1 cellular context compared by ENCODE assay signal in the genomic region with DNA sequence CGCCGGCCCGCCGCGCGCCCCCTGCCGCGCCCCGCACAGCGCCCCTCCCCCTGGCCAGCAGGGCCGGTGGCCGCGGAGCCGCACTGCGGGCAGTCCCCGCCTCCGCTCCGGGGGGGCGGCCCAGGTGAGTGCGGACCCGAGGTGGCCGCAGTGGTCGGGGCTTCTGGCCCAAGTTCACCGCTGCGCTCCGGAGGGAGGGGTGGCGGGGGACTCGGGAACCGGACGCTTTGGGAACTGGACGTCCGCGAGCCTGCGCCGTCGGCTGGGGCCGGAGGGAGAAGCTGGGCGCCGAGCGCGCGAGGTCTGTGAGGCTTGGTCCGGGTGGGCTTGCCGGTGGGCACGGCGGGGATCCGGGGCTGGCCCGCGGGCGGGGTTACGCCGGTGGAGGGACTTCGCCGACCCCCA.
A peak's percentile ranks its signal among the peaks of the same experiment; 100 is the strongest.
TF ChIP-seq lines count a peak whose summit lies in the region.

No MANE protein-coding gene starts in this region.

TF ChIP-seq in HEK293, 187 proteins besides CTCF, POLR2A, EP300 and RAD21 (continued from another document and continues in another):
- TF ChIP-seq, protein P1, sequence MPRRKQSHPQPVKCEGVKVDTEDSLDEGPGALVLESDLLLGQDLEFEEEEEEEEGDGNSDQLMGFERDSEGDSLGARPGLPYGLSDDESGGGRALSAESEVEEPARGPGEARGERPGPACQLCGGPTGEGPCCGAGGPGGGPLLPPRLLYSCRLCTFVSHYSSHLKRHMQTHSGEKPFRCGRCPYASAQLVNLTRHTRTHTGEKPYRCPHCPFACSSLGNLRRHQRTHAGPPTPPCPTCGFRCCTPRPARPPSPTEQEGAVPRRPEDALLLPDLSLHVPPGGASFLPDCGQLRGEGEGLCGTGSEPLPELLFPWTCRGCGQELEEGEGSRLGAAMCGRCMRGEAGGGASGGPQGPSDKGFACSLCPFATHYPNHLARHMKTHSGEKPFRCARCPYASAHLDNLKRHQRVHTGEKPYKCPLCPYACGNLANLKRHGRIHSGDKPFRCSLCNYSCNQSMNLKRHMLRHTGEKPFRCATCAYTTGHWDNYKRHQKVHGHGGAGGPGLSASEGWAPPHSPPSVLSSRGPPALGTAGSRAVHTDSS (tag by site-specific recombination; IDR thresholded peaks at IDR 0.05): no peak
- TF ChIP-seq GLIS1 (tag by site-specific recombination; IDR thresholded peaks at IDR 0.05) (peak; percentile 68), ZFP3 (tag by site-specific recombination; IDR thresholded peaks at IDR 0.05; ENCODE audit: low read depth) (no peak), ZNF768 (tag by site-specific recombination; IDR thresholded peaks at IDR 0.05) (no peak), ZNF596 (tag by site-specific recombination; IDR thresholded peaks at IDR 0.05) (no peak), ZNF571 (tag by site-specific recombination; IDR thresholded peaks at IDR 0.05) (no peak), ZNF654 (tag by site-specific recombination; IDR thresholded peaks at IDR 0.05; ENCODE audit: low read depth) (no peak), ZNF473 (tag by site-specific recombination; IDR thresholded peaks at IDR 0.05) (no peak), ZEB2 (tag by site-specific recombination; IDR thresholded peaks at IDR 0.05) (peak; percentile 35; the same call in 1 of the 2 replicates), WT1 (tag by site-specific recombination; IDR thresholded peaks at IDR 0.05) (no peak), ZNF394 (tag by site-specific recombination; IDR thresholded peaks at IDR 0.05; ENCODE audit: borderline replicate concordance) (peak; percentile 82), ZNF777 (tag by site-specific recombination; IDR thresholded peaks at IDR 0.05; ENCODE audit: borderline replicate concordance) (peak; percentile 78), ZNF555 (tag by site-specific recombination; conservative IDR thresholded peaks at IDR 0.05) (no peak), ZNF184 (tag by site-specific recombination; IDR thresholded peaks at IDR 0.05) (no peak), ZNF2 (tag by site-specific recombination; IDR thresholded peaks at IDR 0.05) (no peak), KLF9 (tag by site-specific recombination; IDR thresholded peaks at IDR 0.05; ENCODE audit: low read depth) (peak; percentile 49), ZNF791 (tag by site-specific recombination; IDR thresholded peaks at IDR 0.05) (no peak), ZNF501 (tag by site-specific recombination; IDR thresholded peaks at IDR 0.05) (peak; percentile 45; the same call in 1 of the 2 replicates), ZNF248 (tag by site-specific recombination; IDR thresholded peaks at IDR 0.05) (no peak), ZNF776 (tag by site-specific recombination; IDR thresholded peaks at IDR 0.05; ENCODE audit: borderline replicate concordance) (no peak), GLI4 (tag by site-specific recombination; IDR thresholded peaks at IDR 0.05) (no peak), ZNF214 (tag by site-specific recombination; IDR thresholded peaks at IDR 0.05; ENCODE audit: borderline replicate concordance) (no peak), SP2 (tag by site-specific recombination; IDR thresholded peaks at IDR 0.05) (peak; percentile 42), GLI2 (tag by site-specific recombination; IDR thresholded peaks at IDR 0.05; ENCODE audit: borderline replicate concordance, low read depth) (no peak), TRIM28 (IDR thresholded peaks at IDR 0.05; ENCODE audit: borderline replicate concordance, low read length) (no peak), ZNF561 (tag by site-specific recombination; IDR thresholded peaks at IDR 0.05; ENCODE audit: borderline replicate concordance) (no peak), ZFHX2 (tag by site-specific recombination; conservative IDR thresholded peaks at IDR 0.05) (no peak), SP3 (tag by site-specific recombination; IDR thresholded peaks at IDR 0.05) (peak; percentile 40; the same call in 1 of the 2 replicates), ZNF664 (tag by site-specific recombination; IDR thresholded peaks at IDR 0.05) (no peak), ZNF48 (tag by site-specific recombination; IDR thresholded peaks at IDR 0.05) (no peak), ZNF37A (tag by site-specific recombination; IDR thresholded peaks at IDR 0.05) (no peak), ZSCAN30 (tag by site-specific recombination; IDR thresholded peaks at IDR 0.05) (0 out of 2 replicates have a peak, but pooled peaks have one; percentile 33)
- TF ChIP-seq, protein P2, sequence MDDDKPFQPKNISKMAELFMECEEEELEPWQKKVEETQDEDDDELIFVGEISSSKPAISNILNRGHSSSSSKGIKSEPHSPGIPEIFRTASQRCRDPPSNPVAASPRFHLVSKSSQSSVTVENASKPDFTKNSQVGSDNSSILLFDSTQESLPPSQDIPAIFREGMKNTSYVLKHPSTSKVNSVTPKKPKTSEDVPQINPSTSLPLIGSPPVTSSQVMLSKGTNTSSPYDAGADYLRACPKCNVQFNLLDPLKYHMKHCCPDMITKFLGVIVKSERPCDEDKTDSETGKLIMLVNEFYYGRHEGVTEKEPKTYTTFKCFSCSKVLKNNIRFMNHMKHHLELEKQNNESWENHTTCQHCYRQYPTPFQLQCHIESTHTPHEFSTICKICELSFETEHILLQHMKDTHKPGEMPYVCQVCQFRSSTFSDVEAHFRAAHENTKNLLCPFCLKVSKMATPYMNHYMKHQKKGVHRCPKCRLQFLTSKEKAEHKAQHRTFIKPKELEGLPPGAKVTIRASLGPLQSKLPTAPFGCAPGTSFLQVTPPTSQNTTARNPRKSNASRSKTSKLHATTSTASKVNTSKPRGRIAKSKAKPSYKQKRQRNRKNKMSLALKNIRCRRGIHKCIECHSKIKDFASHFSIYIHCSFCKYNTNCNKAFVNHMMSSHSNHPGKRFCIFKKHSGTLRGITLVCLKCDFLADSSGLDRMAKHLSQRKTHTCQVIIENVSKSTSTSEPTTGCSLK (tag by site-specific recombination; IDR thresholded peaks at IDR 0.05): no peak
- TF ChIP-seq, protein P3, sequence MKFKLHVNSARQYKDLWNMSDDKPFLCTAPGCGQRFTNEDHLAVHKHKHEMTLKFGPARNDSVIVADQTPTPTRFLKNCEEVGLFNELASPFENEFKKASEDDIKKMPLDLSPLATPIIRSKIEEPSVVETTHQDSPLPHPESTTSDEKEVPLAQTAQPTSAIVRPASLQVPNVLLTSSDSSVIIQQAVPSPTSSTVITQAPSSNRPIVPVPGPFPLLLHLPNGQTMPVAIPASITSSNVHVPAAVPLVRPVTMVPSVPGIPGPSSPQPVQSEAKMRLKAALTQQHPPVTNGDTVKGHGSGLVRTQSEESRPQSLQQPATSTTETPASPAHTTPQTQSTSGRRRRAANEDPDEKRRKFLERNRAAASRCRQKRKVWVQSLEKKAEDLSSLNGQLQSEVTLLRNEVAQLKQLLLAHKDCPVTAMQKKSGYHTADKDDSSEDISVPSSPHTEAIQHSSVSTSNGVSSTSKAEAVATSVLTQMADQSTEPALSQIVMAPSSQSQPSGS (tag by site-specific recombination; IDR thresholded peaks at IDR 0.05; ENCODE audit: low read depth): no peak
- TF ChIP-seq, protein P4, sequence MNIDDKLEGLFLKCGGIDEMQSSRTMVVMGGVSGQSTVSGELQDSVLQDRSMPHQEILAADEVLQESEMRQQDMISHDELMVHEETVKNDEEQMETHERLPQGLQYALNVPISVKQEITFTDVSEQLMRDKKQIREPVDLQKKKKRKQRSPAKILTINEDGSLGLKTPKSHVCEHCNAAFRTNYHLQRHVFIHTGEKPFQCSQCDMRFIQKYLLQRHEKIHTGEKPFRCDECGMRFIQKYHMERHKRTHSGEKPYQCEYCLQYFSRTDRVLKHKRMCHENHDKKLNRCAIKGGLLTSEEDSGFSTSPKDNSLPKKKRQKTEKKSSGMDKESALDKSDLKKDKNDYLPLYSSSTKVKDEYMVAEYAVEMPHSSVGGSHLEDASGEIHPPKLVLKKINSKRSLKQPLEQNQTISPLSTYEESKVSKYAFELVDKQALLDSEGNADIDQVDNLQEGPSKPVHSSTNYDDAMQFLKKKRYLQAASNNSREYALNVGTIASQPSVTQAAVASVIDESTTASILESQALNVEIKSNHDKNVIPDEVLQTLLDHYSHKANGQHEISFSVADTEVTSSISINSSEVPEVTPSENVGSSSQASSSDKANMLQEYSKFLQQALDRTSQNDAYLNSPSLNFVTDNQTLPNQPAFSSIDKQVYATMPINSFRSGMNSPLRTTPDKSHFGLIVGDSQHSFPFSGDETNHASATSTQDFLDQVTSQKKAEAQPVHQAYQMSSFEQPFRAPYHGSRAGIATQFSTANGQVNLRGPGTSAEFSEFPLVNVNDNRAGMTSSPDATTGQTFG (tag by site-specific recombination; IDR thresholded peaks at IDR 0.05; ENCODE audit: borderline replicate concordance): no peak
- TF ChIP-seq, protein P5, sequence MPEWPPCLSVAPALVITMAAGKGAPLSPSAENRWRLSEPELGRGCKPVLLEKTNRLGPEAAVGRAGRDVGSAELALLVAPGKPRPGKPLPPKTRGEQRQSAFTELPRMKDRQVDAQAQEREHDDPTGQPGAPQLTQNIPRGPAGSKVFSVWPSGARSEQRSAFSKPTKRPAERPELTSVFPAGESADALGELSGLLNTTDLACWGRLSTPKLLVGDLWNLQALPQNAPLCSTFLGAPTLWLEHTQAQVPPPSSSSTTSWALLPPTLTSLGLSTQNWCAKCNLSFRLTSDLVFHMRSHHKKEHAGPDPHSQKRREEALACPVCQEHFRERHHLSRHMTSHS (tag by site-specific recombination; IDR thresholded peaks at IDR 0.05): no peak
- TF ChIP-seq, protein P6, sequence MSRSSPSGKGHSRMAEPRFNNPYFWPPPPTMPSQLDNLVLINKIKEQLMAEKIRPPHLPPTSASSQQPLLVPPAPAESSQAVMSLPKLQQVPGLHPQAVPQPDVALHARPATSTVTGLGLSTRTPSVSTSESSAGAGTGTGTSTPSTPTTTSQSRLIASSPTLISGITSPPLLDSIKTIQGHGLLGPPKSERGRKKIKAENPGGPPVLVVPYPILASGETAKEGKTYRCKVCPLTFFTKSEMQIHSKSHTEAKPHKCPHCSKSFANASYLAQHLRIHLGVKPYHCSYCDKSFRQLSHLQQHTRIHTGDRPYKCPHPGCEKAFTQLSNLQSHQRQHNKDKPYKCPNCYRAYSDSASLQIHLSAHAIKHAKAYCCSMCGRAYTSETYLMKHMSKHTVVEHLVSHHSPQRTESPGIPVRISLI (tag by site-specific recombination; IDR thresholded peaks at IDR 0.05): no peak
- TF ChIP-seq, protein P7, sequence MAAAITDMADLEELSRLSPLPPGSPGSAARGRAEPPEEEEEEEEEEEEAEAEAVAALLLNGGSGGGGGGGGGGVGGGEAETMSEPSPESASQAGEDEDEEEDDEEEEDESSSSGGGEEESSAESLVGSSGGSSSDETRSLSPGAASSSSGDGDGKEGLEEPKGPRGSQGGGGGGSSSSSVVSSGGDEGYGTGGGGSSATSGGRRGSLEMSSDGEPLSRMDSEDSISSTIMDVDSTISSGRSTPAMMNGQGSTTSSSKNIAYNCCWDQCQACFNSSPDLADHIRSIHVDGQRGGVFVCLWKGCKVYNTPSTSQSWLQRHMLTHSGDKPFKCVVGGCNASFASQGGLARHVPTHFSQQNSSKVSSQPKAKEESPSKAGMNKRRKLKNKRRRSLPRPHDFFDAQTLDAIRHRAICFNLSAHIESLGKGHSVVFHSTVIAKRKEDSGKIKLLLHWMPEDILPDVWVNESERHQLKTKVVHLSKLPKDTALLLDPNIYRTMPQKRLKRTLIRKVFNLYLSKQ (tag by site-specific recombination; IDR thresholded peaks at IDR 0.05; ENCODE audit: borderline replicate concordance): no peak
- TF ChIP-seq, protein P8, sequence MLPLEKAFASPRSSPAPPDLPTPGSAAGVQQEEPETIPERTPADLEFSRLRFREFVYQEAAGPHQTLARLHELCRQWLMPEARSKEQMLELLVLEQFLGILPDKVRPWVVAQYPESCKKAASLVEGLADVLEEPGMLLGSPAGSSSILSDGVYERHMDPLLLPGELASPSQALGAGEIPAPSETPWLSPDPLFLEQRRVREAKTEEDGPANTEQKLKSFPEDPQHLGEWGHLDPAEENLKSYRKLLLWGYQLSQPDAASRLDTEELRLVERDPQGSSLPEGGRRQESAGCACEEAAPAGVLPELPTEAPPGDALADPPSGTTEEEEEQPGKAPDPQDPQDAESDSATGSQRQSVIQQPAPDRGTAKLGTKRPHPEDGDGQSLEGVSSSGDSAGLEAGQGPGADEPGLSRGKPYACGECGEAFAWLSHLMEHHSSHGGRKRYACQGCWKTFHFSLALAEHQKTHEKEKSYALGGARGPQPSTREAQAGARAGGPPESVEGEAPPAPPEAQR (tag by site-specific recombination; IDR thresholded peaks at IDR 0.05): no peak
- TF ChIP-seq, protein P9, sequence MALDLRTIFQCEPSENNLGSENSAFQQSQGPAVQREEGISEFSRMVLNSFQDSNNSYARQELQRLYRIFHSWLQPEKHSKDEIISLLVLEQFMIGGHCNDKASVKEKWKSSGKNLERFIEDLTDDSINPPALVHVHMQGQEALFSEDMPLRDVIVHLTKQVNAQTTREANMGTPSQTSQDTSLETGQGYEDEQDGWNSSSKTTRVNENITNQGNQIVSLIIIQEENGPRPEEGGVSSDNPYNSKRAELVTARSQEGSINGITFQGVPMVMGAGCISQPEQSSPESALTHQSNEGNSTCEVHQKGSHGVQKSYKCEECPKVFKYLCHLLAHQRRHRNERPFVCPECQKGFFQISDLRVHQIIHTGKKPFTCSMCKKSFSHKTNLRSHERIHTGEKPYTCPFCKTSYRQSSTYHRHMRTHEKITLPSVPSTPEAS (tag by site-specific recombination; IDR thresholded peaks at IDR 0.05): no peak
- TF ChIP-seq, protein P10, sequence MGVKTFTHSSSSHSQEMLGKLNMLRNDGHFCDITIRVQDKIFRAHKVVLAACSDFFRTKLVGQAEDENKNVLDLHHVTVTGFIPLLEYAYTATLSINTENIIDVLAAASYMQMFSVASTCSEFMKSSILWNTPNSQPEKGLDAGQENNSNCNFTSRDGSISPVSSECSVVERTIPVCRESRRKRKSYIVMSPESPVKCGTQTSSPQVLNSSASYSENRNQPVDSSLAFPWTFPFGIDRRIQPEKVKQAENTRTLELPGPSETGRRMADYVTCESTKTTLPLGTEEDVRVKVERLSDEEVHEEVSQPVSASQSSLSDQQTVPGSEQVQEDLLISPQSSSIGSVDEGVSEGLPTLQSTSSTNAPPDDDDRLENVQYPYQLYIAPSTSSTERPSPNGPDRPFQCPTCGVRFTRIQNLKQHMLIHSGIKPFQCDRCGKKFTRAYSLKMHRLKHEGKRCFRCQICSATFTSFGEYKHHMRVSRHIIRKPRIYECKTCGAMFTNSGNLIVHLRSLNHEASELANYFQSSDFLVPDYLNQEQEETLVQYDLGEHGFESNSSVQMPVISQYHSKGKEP (tag by site-specific recombination; IDR thresholded peaks at IDR 0.05): no peak
- TF ChIP-seq, protein P11, sequence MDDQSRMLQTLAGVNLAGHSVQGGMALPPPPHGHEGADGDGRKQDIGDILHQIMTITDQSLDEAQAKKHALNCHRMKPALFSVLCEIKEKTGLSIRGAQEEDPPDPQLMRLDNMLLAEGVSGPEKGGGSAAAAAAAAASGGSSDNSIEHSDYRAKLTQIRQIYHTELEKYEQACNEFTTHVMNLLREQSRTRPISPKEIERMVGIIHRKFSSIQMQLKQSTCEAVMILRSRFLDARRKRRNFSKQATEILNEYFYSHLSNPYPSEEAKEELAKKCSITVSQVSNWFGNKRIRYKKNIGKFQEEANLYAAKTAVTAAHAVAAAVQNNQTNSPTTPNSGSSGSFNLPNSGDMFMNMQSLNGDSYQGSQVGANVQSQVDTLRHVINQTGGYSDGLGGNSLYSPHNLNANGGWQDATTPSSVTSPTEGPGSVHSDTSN (CRISPR knock-in tag; IDR thresholded peaks at IDR 0.05): no peak
